Comparison of ENCODE assay signal across 17 cellular contexts in genomic region chr3:172084871-172085556, GRCh38. TPM values are rescaled to one million over a fixed set of nuclear protein-coding genes. Genes with fewer than 3 reads are reported as not detected.
DNase-seq lines count a peak whose midpoint lies in the region; ATAC-seq and TF ChIP-seq lines count a peak whose summit lies in the region.
"Had no signal": no experiment of that assay in that cellular context is flagged by ENCODE, and none has a peak within 500 bp of the region (broad histone marks: within the 10 kb centered on the region; RNA-seq: fewer than 3 reads in every experiment).

No MANE protein-coding gene starts in this region.

- H3K27ac ChIP-seq in HEK293 (ENCODE audit: extremely low read depth, low read depth, low read length): no peak overlapping the region
- no peak overlapping the region for H3K27ac ChIP-seq in mesendoderm (ENCODE audit: low read depth, low read length)
- no peak overlapping the region for H3K27ac ChIP-seq in spleen
- H3K27ac ChIP-seq: cardiac muscle cell, psoas muscle, thoracic aorta had no signal

- TF ChIP-seq CTCF in Calu3 (IDR thresholded peaks at IDR 0.05; ENCODE audit: unreplicated experiment) (no peak), HEK293 (tag by site-specific recombination; IDR thresholded peaks at IDR 0.05) (no peak), spleen (IDR thresholded peaks at IDR 0.05 in 8 of 11, conservative IDR thresholded peaks at IDR 0.05 in 3 of 11) (no peak)

- no peak overlapping the region for H3K9ac ChIP-seq in mesendoderm (ENCODE audit: low read length)

- no peak overlapping the region for H3K18ac ChIP-seq in mesendoderm (ENCODE audit: low read length)

- H3K4me2 ChIP-seq in mesendoderm (ENCODE audit: low read length): no peak overlapping the region

- BruUV-seq in Calu3 (replicated peaks; lab: Mats Ljungman, UMichigan): no TSS peak

- H3K4me1 ChIP-seq in HEK293 (ENCODE audit: control insufficient read depth, insufficient read depth, low read length) (peaks cover 4% of the 10 kb centered on the region; the same call in 1 of the 2 replicates), mesendoderm (ENCODE audit: control insufficient read depth, low read depth, low read length) (peaks cover 10% of the 10 kb centered on the region), spleen (peaks cover 0 to 44% (median 17%) of the 10 kb centered on the region in 6 donors)

- CTCF ChIA-PET in Calu3 (lab: Charles Lee): interaction anchor here (0.6 to 0.8 kb wide), 2 partner anchors 19 to 47 kb away, joined by 3 read pairs; no protein-coding TSS in a partner anchor
- CTCF ChIA-PET in HEK293 (lab: Yijun Ruan, JAX): interaction anchor here (0.7 kb wide), 1 partner anchor 17 kb away, joined by 3 read pairs; no protein-coding TSS in a partner anchor

- H3K9me3 ChIP-seq in HEK293 (ENCODE audit: control insufficient read depth, insufficient read depth, low read depth, low read length) (no peaks in the 10 kb centered on the region), spleen (no peaks in the 10 kb centered on the region)
- H3K9me3 ChIP-seq: psoas muscle, thoracic aorta had no signal

- H3K23ac ChIP-seq in mesendoderm (ENCODE audit: low read length): no peak overlapping the region

- H3K27me3 Mint-ChIP-seq in Calu3 (ENCODE audit: unreplicated experiment): no peaks in the 10 kb centered on the region
- H3K27me3 Mint-ChIP-seq: effector memory CD8-positive, alpha-beta T cell; T-cell had no signal

- no peak overlapping the region for H3K4me3 Mint-ChIP-seq in Calu3 (ENCODE audit: low read depth, unreplicated experiment)
- H3K4me3 Mint-ChIP-seq: B cell; effector memory CD8-positive, alpha-beta T cell; T-cell had no signal

- no peak overlapping the region for H2BK5ac ChIP-seq in mesendoderm (ENCODE audit: low read length)

- no peak overlapping the region for H4K5ac ChIP-seq in mesendoderm (ENCODE audit: low read length)

- H3K79me1 ChIP-seq in mesendoderm (ENCODE audit: low read length): peaks cover 15% of the 10 kb centered on the region

- H3K56ac ChIP-seq in mesendoderm (ENCODE audit: low read length): no peak overlapping the region

- peak overlapping the region; percentile 48 for H3K27ac Mint-ChIP-seq in Calu3 (ENCODE audit: unreplicated experiment)
- H3K27ac Mint-ChIP-seq: B cell; effector memory CD8-positive, alpha-beta T cell had no signal

- H3K36me3 Mint-ChIP-seq in Calu3 (ENCODE audit: insufficient read depth, unreplicated experiment): peaks cover 83% of the 10 kb centered on the region

- no CpG with 5 or more reads among the region's 5 CpGs for WGBS in mesendoderm (ENCODE audit: extremely low coverage, insufficient coverage, low lambda C conversion rate)
- 84 to 90% (median 85%) methylated on average over 5 of the region's 5 CpGs for WGBS in spleen, 5 donors

- no peak for TF ChIP-seq POLR2A in spleen (IDR thresholded peaks at IDR 0.05)

- no peak overlapping the region for H2BK15ac ChIP-seq in mesendoderm (replicated peaks; ENCODE audit: low read depth)

- H3K9me3 Mint-ChIP-seq in Calu3 (ENCODE audit: low read depth, unreplicated experiment): no peaks in the 10 kb centered on the region
- H3K9me3 Mint-ChIP-seq: effector memory CD8-positive, alpha-beta T cell; T-cell had no signal

- H3K27me3 ChIP-seq in mesendoderm (ENCODE audit: insufficient read depth, low read length, poor library complexity) (no peaks in the 10 kb centered on the region), spleen (replicated peaks in 1 of 7) (no peaks in the 10 kb centered on the region)
- H3K27me3 ChIP-seq: cardiac muscle cell had no signal

- H4K8ac ChIP-seq in mesendoderm (ENCODE audit: low read depth, low read length): no peak overlapping the region

- POLR2A ChIA-PET in HEK293 (lab: Yijun Ruan, JAX): no interaction called here

- H3K4me3 ChIP-seq in HEK293 (ENCODE audit: low read depth, low read length) (no peak overlapping the region), mesendoderm (ENCODE audit: low read length) (no peak overlapping the region), spleen (no peak overlapping the region)
- H3K4me3 ChIP-seq: cardiac muscle cell, psoas muscle, thoracic aorta had no signal

- DNase-seq in Calu3: no peak
- DNase-seq in amniotic epithelial cell (ENCODE audit: low read depth): peak; percentile 77
- peak; percentile 50 for DNase-seq in mesendoderm
- DNase-seq in spleen: no peak
- no peak for DNase-seq in COLO668 (lab: John Stamatoyannopoulos, UW; ENCODE audit: unreplicated experiment)
- DNase-seq: activated effector memory CD4-positive, alpha-beta T cell treated with Interleukin-2 at 50 U/mL for 16 hours; effector memory CD8-positive, alpha-beta T cell; NCI-H1930; NCI-H526 treated with DMSO at 0.1 percent for 48 hours; psoas muscle; T-cell had no signal

- H3K4me1 Mint-ChIP-seq in Calu3 (ENCODE audit: low read depth, unreplicated experiment): peaks cover 89% of the 10 kb centered on the region
- H3K4me1 Mint-ChIP-seq: B cell had no signal

- peaks cover 54% of the 10 kb centered on the region for H3K79me2 ChIP-seq in mesendoderm (ENCODE audit: control insufficient read depth, insufficient read depth, low read length)

- H3K36me3 ChIP-seq in HEK293 (ENCODE audit: control insufficient read depth in 2 of 2, insufficient read depth in 1 of 2, low read length in 2 of 2) (peaks cover 0 to 4% of the 10 kb centered on the region in 2 experiments; a peak in 1 of 3 replicates), mesendoderm (ENCODE audit: control insufficient read depth, insufficient read depth, low read length) (no peaks in the 10 kb centered on the region), spleen (peaks cover 0 to 13% (median 0%) of the 10 kb centered on the region in 6 donors)
- H3K36me3 ChIP-seq: cardiac muscle cell, thoracic aorta had no signal

- intact Hi-C loops in Calu3 (cut with micrococcal nuclease; ENCODE audit: unreplicated experiment) (no loop called here), spleen (cut with DNase I; ENCODE audit: low total_unique reads) (no loop called here)

- H3K4ac ChIP-seq in mesendoderm (ENCODE audit: low read depth, low read length): no peak overlapping the region

- H2AK5ac ChIP-seq in mesendoderm (ENCODE audit: low read length): no peak overlapping the region

- no peak overlapping the region for H2BK120ac ChIP-seq in mesendoderm (ENCODE audit: low read depth, low read length)

- ATAC-seq in GM18858 (IDR thresholded peaks at IDR 0.05; ENCODE audit: unreplicated experiment): no peak
- ATAC-seq in GM18498 (IDR thresholded peaks at IDR 0.05; ENCODE audit: unreplicated experiment): no peak
- ATAC-seq: effector memory CD8-positive, alpha-beta T cell; psoas muscle; T-cell had no signal

TF ChIP-seq in HEK293, 187 proteins besides CTCF, POLR2A, EP300 and RAD21:
- TF ChIP-seq ZNF629 (tag by site-specific recombination; IDR thresholded peaks at IDR 0.05): peak; percentile 74
- TF ChIP-seq ZNF514 (tag by site-specific recombination; IDR thresholded peaks at IDR 0.05): no peak
- TF ChIP-seq ATF2 (tag by site-specific recombination; IDR thresholded peaks at IDR 0.05; ENCODE audit: low read depth): peak; percentile 75
- TF ChIP-seq SCRT2 (tag by site-specific recombination; IDR thresholded peaks at IDR 0.05): peak; percentile 90
- TF ChIP-seq ZNF362 (tag by site-specific recombination; IDR thresholded peaks at IDR 0.05): peak; percentile 12; the same call in 1 of the 2 replicates

RNA-seq across cellular contexts. Expression of gene FNDC3B, which starts 45.6 kb away (rescaled TPM):
- 345 and 453 TPM in 2 replicates for total RNA-seq in Calu3 (2022)
- polyA plus RNA-seq in mesendoderm (2013, experiment 1 of 2): 38.9 TPM
- polyA plus RNA-seq in mesendoderm (2013, experiment 2 of 2): 38.3 TPM
- 100 to 1,000 TPM in 6 of 7 donors, 10 to 100 TPM in 1; 88.8 to 149 (median 110) TPM for total RNA-seq in spleen
- polyA plus RNA-seq in spleen: 1 to 10 TPM; 3.1 to 9.1 (median 4.5) TPM

Comparison
In these comparisons a context has a peak if more than half of its experiments do, and no peak if none do; other contexts are left out.
1. DNase-seq: peak in amniotic epithelial cell (single experiment) and mesendoderm (single experiment); none in Calu3 (single experiment), spleen (single experiment) and COLO668 (single experiment).